ENCODE assay signal across 23 cellular contexts in the genomic region with DNA sequence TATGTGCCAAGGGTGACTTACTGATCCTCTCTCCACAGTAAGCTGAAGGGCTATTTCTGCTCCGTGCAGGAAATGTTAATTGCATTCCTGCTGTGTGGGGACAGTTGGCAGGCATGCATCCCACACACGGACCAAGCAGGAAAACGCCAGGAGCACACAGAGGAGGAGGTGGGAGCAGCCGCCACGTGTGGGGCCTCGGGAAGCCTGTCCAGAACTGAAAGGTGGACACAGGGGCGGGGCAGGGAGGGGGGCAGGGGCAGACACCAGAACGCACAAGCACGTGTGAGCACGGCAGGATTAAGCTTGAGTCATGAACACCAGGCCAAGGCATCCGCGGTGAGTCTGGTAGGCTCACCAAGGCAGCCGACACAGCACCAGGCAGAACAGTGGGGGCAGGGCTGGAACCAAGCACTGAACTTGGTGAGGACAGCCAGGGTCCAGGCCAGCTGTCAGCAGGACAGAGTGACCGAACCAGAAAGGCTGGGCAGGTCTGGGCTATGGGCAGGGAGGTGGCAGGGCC.
DNase-seq lines count a peak whose midpoint lies in the region; ATAC-seq and TF ChIP-seq lines count a peak whose summit lies in the region.
"Had no signal": no experiment of that assay in that cellular context is flagged by ENCODE, and none has a peak within 500 bp of the region (broad histone marks: within the 10 kb centered on the region; RNA-seq: fewer than 3 reads in every experiment).

No MANE protein-coding gene starts in this region.

- peak; percentile 40 to 70 (median 62) for ATAC-seq in heart left ventricle
- ATAC-seq in stimulated activated naive B cell treated with anti-CD40 and anti-IgM and Interleukin-4, amounts not matched to agents 10 μg/mL and 1 μg/mL and 100 μg/mL, for 72 hours (replicated peaks), result no peak

- no peaks in the 10 kb centered on the region for H3K79me2 ChIP-seq in smooth muscle cell (ENCODE audit: low read depth)

- H3K36me3 ChIP-seq in heart left ventricle (peaks cover 0 to 12% (median 3%) of the 10 kb centered on the region in 9 donors), smooth muscle cell (ENCODE audit: low read depth) (no peaks in the 10 kb centered on the region)
- H3K36me3 ChIP-seq: HAP-1 had no signal

- 40 to 61% (median 44%) methylated on average over 11 to 14 of the region's 14 CpGs for WGBS in heart left ventricle, 4 donors
- 59% methylated on average over 14 of the region's 14 CpGs for WGBS in smooth muscle cell (ENCODE audit: low lambda C conversion rate)

- intact Hi-C loops in heart left ventricle (cut with DNase I) (no loop called here), cardiac septum (cut with DNase I) (no loop called here), CD14-positive monocyte (cut with micrococcal nuclease) (no loop called here)

- H2AFZ ChIP-seq in smooth muscle cell (ENCODE audit: low read depth), result no peak overlapping the region

- TF ChIP-seq POLR2A in heart left ventricle (IDR thresholded peaks at IDR 0.05), result no peak

- peaks cover 47 to 74% of the 10 kb centered on the region in 2 donors for H3K36me3 Mint-ChIP-seq in stimulated activated naive B cell treated with anti-CD40 and anti-IgM and Interleukin-4, amounts not matched to agents 10 μg/mL and 1 μg/mL and 100 μg/mL, for 72 hours
- peaks cover 13 to 23% of the 10 kb centered on the region in 2 donors for H3K36me3 Mint-ChIP-seq in CD14-positive monocyte

- no peak overlapping the region for H3K4me3 ChIP-seq in heart left ventricle
- no peak overlapping the region for H3K4me3 ChIP-seq in smooth muscle cell
- H3K4me3 ChIP-seq: HAP-1, spleen had no signal

- H3F3A ChIP-seq in smooth muscle cell (ENCODE audit: low read depth), result no peaks in the 10 kb centered on the region

- peaks cover 8 to 9% of the 10 kb centered on the region in 2 donors for H3K4me1 Mint-ChIP-seq in stimulated activated naive B cell treated with anti-CD40 and anti-IgM and Interleukin-4, amounts not matched to agents 10 μg/mL and 1 μg/mL and 100 μg/mL, for 72 hours
- peaks cover 12% of the 10 kb centered on the region for H3K4me1 Mint-ChIP-seq in CD14-positive monocyte
- H3K4me1 Mint-ChIP-seq: activated naive CD4-positive, alpha-beta T cell treated with anti-CD3 and anti-CD28 coated beads, Interleukin-2, amount 10 ng/mL, durations not matched to agents 7 days and 5 days had no signal

- H3K9ac ChIP-seq in smooth muscle cell (ENCODE audit: low read depth), result no peak overlapping the region

- H3K27ac Mint-ChIP-seq in stimulated activated naive B cell treated with anti-CD40 and anti-IgM and Interleukin-4, amounts not matched to agents 10 μg/mL and 1 μg/mL and 100 μg/mL, for 72 hours, result peak overlapping the region; percentile 77
- peak overlapping the region in 2 of 7 donors; percentile 62 to 75 for H3K27ac Mint-ChIP-seq in CD14-positive monocyte
- H3K27ac Mint-ChIP-seq: activated CD4-positive, alpha-beta memory T cell treated with anti-CD3 and anti-CD28 coated beads, Interleukin-2, amount 10 ng/mL, durations not matched to agents 7 days and 5 days; activated naive CD4-positive, alpha-beta T cell treated with anti-CD3 and anti-CD28 coated beads, Interleukin-2, amount 10 ng/mL, durations not matched to agents 7 days and 5 days; activated T-cell treated with anti-CD3 and anti-CD28 coated beads, Interleukin-2, amount 50 U/mL, for 24 hours; dendritic cell treated with granulocyte-macrophage colony-stimulating factor and Interleukin-4, amounts not matched to agents 40 ng/mL and 50 ng/mL, for 4 days; T-helper 1 cell treated with Interleukin-12 subunit alpha and Interleukin-12 subunit beta and Interleukin-4 antibody, amounts not matched to agents 30 μg/mL and 1 μg/mL, for 36 hours; type B pancreatic cell had no signal

- no peaks in the 10 kb centered on the region for H3K9me3 Mint-ChIP-seq in stimulated activated naive B cell treated with anti-CD40 and anti-IgM and Interleukin-4, amounts not matched to agents 10 μg/mL and 1 μg/mL and 100 μg/mL, for 72 hours
- peaks cover 0 to 3% (median 0%) of the 10 kb centered on the region in 7 donors for H3K9me3 Mint-ChIP-seq in CD14-positive monocyte
- H3K9me3 Mint-ChIP-seq: activated CD4-positive, alpha-beta memory T cell treated with anti-CD3 and anti-CD28 coated beads, Interleukin-2, amount 10 ng/mL, durations not matched to agents 7 days and 5 days; activated naive CD4-positive, alpha-beta T cell treated with anti-CD3 and anti-CD28 coated beads, Interleukin-2, amount 10 ng/mL, durations not matched to agents 7 days and 5 days; activated T-cell treated with anti-CD3 and anti-CD28 coated beads, Interleukin-2, amount 50 U/mL, for 24 hours; CD8-positive, alpha-beta memory T cell; dendritic cell treated with granulocyte-macrophage colony-stimulating factor and Interleukin-4, amounts not matched to agents 40 ng/mL and 50 ng/mL, for 4 days; T-helper 1 cell treated with Interleukin-12 subunit alpha and Interleukin-12 subunit beta and Interleukin-4 antibody, amounts not matched to agents 30 μg/mL and 1 μg/mL, for 36 hours had no signal

- H3K4me2 ChIP-seq in smooth muscle cell, result no peak overlapping the region

- DNase-seq in heart left ventricle (peak in 1 of 5 donors; percentile 33), cardiac septum (ENCODE audit: low spot score) (no peak), cerebellar cortex (ENCODE audit: low spot score) (peak; percentile 71), iris pigment epithelial cell (ENCODE audit: low read depth) (peak; percentile 19), smooth muscle cell (lab: John Stamatoyannopoulos, UW; ENCODE audit: unreplicated experiment) (no peak), CD14-positive monocyte (ENCODE audit: low spot score) (no peak)
- no peak for DNase-seq in stimulated activated naive B cell treated with anti-CD40 and anti-IgM and Interleukin-4, amounts not matched to agents 10 μg/mL and 1 μg/mL and 100 μg/mL, for 72 hours
- no peak for DNase-seq in stimulated activated CD4-positive, alpha-beta T cell treated with anti-CD3 and anti-CD28 coated beads, Interleukin-4, amount 100 ng/mL, for 24 hours
- DNase-seq: activated CD4-positive, alpha-beta memory T cell treated with anti-CD3 and anti-CD28 coated beads, Interleukin-2, amount 10 ng/mL, durations not matched to agents 7 days and 5 days; activated naive CD4-positive, alpha-beta T cell treated with anti-CD3 and anti-CD28 coated beads, Interleukin-2, amount 10 ng/mL, durations not matched to agents 7 days and 5 days; activated T-cell treated with anti-CD3 and anti-CD28 coated beads, Interleukin-2, amount 50 U/mL, for 24 hours; CD8-positive, alpha-beta memory T cell; DND-41; erythroblast; naive B cell; NCI-H1694 treated with DMSO at 0.1 percent for 48 hours; NCI-H446; spleen had no signal

- H3K27ac ChIP-seq in heart left ventricle (no peak overlapping the region), smooth muscle cell (ENCODE audit: low read depth) (no peak overlapping the region)
- H3K27ac ChIP-seq: spleen, VCaP had no signal

- peaks cover 6% of the 10 kb centered on the region for H4K20me1 ChIP-seq in smooth muscle cell (ENCODE audit: low read depth)

- H3K4me1 ChIP-seq in heart left ventricle (no peaks in the 10 kb centered on the region), smooth muscle cell (ENCODE audit: low read depth) (no peaks in the 10 kb centered on the region)
- H3K4me1 ChIP-seq: HAP-1 had no signal

- H3K27me3 ChIP-seq in heart left ventricle (no peaks in the 10 kb centered on the region), smooth muscle cell (ENCODE audit: low read depth) (no peaks in the 10 kb centered on the region)
- H3K27me3 ChIP-seq: spleen had no signal

- no peaks in the 10 kb centered on the region for H3K27me3 Mint-ChIP-seq in stimulated activated naive B cell treated with anti-CD40 and anti-IgM and Interleukin-4, amounts not matched to agents 10 μg/mL and 1 μg/mL and 100 μg/mL, for 72 hours
- peaks cover 0 to 2% (median 2%) of the 10 kb centered on the region in 3 donors for H3K27me3 Mint-ChIP-seq in CD14-positive monocyte (ENCODE audit: low read depth in 3 of 3)
- H3K27me3 Mint-ChIP-seq: activated CD4-positive, alpha-beta memory T cell treated with anti-CD3 and anti-CD28 coated beads, Interleukin-2, amount 10 ng/mL, durations not matched to agents 7 days and 5 days; activated naive CD4-positive, alpha-beta T cell treated with anti-CD3 and anti-CD28 coated beads, Interleukin-2, amount 10 ng/mL, durations not matched to agents 7 days and 5 days; activated T-cell treated with anti-CD3 and anti-CD28 coated beads, Interleukin-2, amount 50 U/mL, for 24 hours; CD8-positive, alpha-beta memory T cell; dendritic cell treated with granulocyte-macrophage colony-stimulating factor and Interleukin-4, amounts not matched to agents 40 ng/mL and 50 ng/mL, for 4 days; naive B cell; type B pancreatic cell had no signal

- TF ChIP-seq CTCF in heart left ventricle (IDR thresholded peaks at IDR 0.05) (no peak), smooth muscle cell (IDR thresholded peaks at IDR 0.05; ENCODE audit: borderline replicate concordance, insufficient read depth, poor library complexity, severe bottlenecking) (no peak), CD14-positive monocyte (IDR thresholded peaks at IDR 0.05) (no peak)

- no peaks in the 10 kb centered on the region for H3K9me3 ChIP-seq in heart left ventricle
- no peaks in the 10 kb centered on the region for H3K9me3 ChIP-seq in smooth muscle cell (replicated peaks; ENCODE audit: low read depth)
- H3K9me3 ChIP-seq: HAP-1 had no signal

- no peak overlapping the region for H3K4me3 Mint-ChIP-seq in stimulated activated naive B cell treated with anti-CD40 and anti-IgM and Interleukin-4, amounts not matched to agents 10 μg/mL and 1 μg/mL and 100 μg/mL, for 72 hours
- no peak overlapping the region for H3K4me3 Mint-ChIP-seq in CD14-positive monocyte
- H3K4me3 Mint-ChIP-seq: activated CD4-positive, alpha-beta memory T cell treated with anti-CD3 and anti-CD28 coated beads, Interleukin-2, amount 10 ng/mL, durations not matched to agents 7 days and 5 days; activated naive CD4-positive, alpha-beta T cell treated with anti-CD3 and anti-CD28 coated beads, Interleukin-2, amount 10 ng/mL, durations not matched to agents 7 days and 5 days; activated T-cell treated with anti-CD3 and anti-CD28 coated beads, Interleukin-2, amount 50 U/mL, for 24 hours; dendritic cell treated with granulocyte-macrophage colony-stimulating factor and Interleukin-4, amounts not matched to agents 40 ng/mL and 50 ng/mL, for 4 days; T-helper 1 cell treated with Interleukin-12 subunit alpha and Interleukin-12 subunit beta and Interleukin-4 antibody, amounts not matched to agents 30 μg/mL and 1 μg/mL, for 36 hours; type B pancreatic cell had no signal

Comparison
In these comparisons a context has a peak if more than half of its experiments do, and no peak if none do; other contexts are left out.
1. ATAC-seq: peak in heart left ventricle (4 of 4); none in stimulated activated naive B cell treated with anti-CD40 and anti-IgM and Interleukin-4, amounts not matched to agents 10 μg/mL and 1 μg/mL and 100 μg/mL, for 72 hours (0 of 2).
2. DNase-seq: peak in cerebellar cortex (single experiment) and iris pigment epithelial cell (single experiment); none in cardiac septum (single experiment), stimulated activated naive B cell treated with anti-CD40 and anti-IgM and Interleukin-4, amounts not matched to agents 10 μg/mL and 1 μg/mL and 100 μg/mL, for 72 hours (single experiment), stimulated activated CD4-positive, alpha-beta T cell treated with anti-CD3 and anti-CD28 coated beads, Interleukin-4, amount 100 ng/mL, for 24 hours (single experiment), smooth muscle cell (single experiment) and CD14-positive monocyte (single experiment).